In genomic region chr6:3500262-3501001, GRCh38 we compare ENCODE assay signal across 14 cellular contexts. TPM values are rescaled to one million over a fixed set of nuclear protein-coding genes. Genes with fewer than 3 reads are reported as not detected.
DNase-seq lines count a peak whose midpoint lies in the region; ATAC-seq, FAIRE-seq and TF ChIP-seq lines count a peak whose summit lies in the region.
"Had no signal": no experiment of that assay in that cellular context is flagged by ENCODE, and none has a peak within 500 bp of the region (broad histone marks: within the 10 kb centered on the region; RNA-seq: fewer than 3 reads in every experiment).

No MANE protein-coding gene starts in this region.

- DNase-seq in A549 (ENCODE audit: low read depth in 1 of 2, low spot score in 1 of 2) (no peak), HEK293T (ENCODE audit: extremely low spot score) (no peak), amniotic epithelial cell (ENCODE audit: low read depth) (peak; percentile 52), keratinocyte (ENCODE audit: low read depth, low spot score) (peak; percentile 66), activated gamma-delta T cell (lab: John Stamatoyannopoulos, UW) (no peak)
- DNase-seq: activated B cell treated with CpG ODN at 0.5 μM for 24 hours; BE2C; central memory CD4-positive, alpha-beta T cell; ovary had no signal

- H3K27ac ChIP-seq in A549 (peak overlapping the region in 1 of 2 experiments; percentile 56; a peak in 2 of 6 replicates), keratinocyte (ENCODE audit: control insufficient read depth, insufficient read depth, low read length) (peak overlapping the region; percentile 71)
- H3K27ac ChIP-seq: gastroesophageal sphincter, ovary had no signal

- no peak overlapping the region for H2AFZ ChIP-seq in keratinocyte (ENCODE audit: control insufficient read depth, low read length)

- H3K4me2 ChIP-seq in A549 (peak overlapping the region; percentile 39), keratinocyte (ENCODE audit: control insufficient read depth, extremely low read depth, insufficient read depth, low read depth, low read length) (peak overlapping the region; percentile 63)

- 48% methylated on average over 7 of the region's 7 CpGs for WGBS in A549 (ENCODE audit: missing lambda C conversion rate)

- H3K4me3 ChIP-seq in A549 (no peak overlapping the region), keratinocyte (ENCODE audit: control insufficient read depth in 2 of 3, extremely low read depth in 1 of 3, insufficient read depth in 2 of 3, low read depth in 1 of 3, low read length in 3 of 3) (peak overlapping the region in 2 of 3 experiments; percentile 8 to 20)
- H3K4me3 ChIP-seq: gastroesophageal sphincter, ovary had no signal

- dilution Hi-C loops in keratinocyte (cut with MboI; ENCODE audit: extremely low pct_ligation_motif_present, low sequenced_read_pairs) = no loop called here

- H3K9ac ChIP-seq in keratinocyte (ENCODE audit: control insufficient read depth, extremely low read depth, insufficient read depth, low read length) = no peak overlapping the region

- TF ChIP-seq POLR2A in A549 (IDR thresholded peaks at IDR 0.05; ENCODE audit: low read length) = no peak

- ATAC-seq in A549 (no peak), GM19452 (IDR thresholded peaks at IDR 0.05; ENCODE audit: unreplicated experiment) (no peak), HG03439 (IDR thresholded peaks at IDR 0.05; ENCODE audit: unreplicated experiment) (no peak), HG03354 (IDR thresholded peaks at IDR 0.05; ENCODE audit: poor library complexity, severe bottlenecking, unreplicated experiment) (no peak)
- ATAC-seq: gastroesophageal sphincter had no signal

- H4K20me1 ChIP-seq in keratinocyte (ENCODE audit: control insufficient read depth, extremely low read depth, insufficient read depth, low read length) = no peaks in the 10 kb centered on the region

- no peaks in the 10 kb centered on the region for H3K9me3 ChIP-seq in A549
- H3K9me3 ChIP-seq in keratinocyte (ENCODE audit: control insufficient read depth, low read depth, low read length) = no peaks in the 10 kb centered on the region
- H3K9me3 ChIP-seq: BE2C, gastroesophageal sphincter, ovary had no signal

- TF ChIP-seq CTCF in A549 (IDR thresholded peaks at IDR 0.05) (no peak), keratinocyte (optimal IDR thresholded peaks at IDR 0.05 in 1 of 3, IDR thresholded peaks at IDR 0.05 in 1 of 3, conservative IDR thresholded peaks at IDR 0.05 in 1 of 3; ENCODE audit: extremely low read depth in 1 of 3, insufficient read depth in 2 of 3, low read length in 3 of 3) (no peak)

- TF ChIP-seq EP300 in A549 (IDR thresholded peaks at IDR 0.05) = no peak

- H3K79me2 ChIP-seq in keratinocyte (ENCODE audit: control insufficient read depth, insufficient read depth, low read length) = no peaks in the 10 kb centered on the region

- POLR2A ChIA-PET in A549 (lab: Yijun Ruan, JAX) = no interaction called here
- POLR2A ChIA-PET in HEK293T (lab: Yijun Ruan, JAX) = interaction anchor here (0.7 kb wide), 1 partner anchor 1996 kb away, joined by 3 read pairs; no protein-coding TSS in a partner anchor

- no peaks in the 10 kb centered on the region for H3K27me3 ChIP-seq in keratinocyte (ENCODE audit: control insufficient read depth, extremely low read depth, insufficient read depth, low read length)
- H3K27me3 ChIP-seq: BE2C, gastroesophageal sphincter, ovary had no signal

- H3K4me1 ChIP-seq in A549 = peaks cover 16% of the 10 kb centered on the region
- H3K4me1 ChIP-seq in keratinocyte (ENCODE audit: control insufficient read depth, extremely low read depth, insufficient read depth, low read length) = peaks cover 13% of the 10 kb centered on the region
- H3K4me1 ChIP-seq: BE2C, gastroesophageal sphincter had no signal

- FAIRE-seq in A549 (lab: Jason Lieb, UNC) (no peak), keratinocyte (lab: Jason Lieb, UNC) (peak; percentile 43)
- FAIRE-seq: HTR-8/SVneo had no signal

- no peaks in the 10 kb centered on the region for H3K36me3 ChIP-seq in keratinocyte (ENCODE audit: control insufficient read depth in 2 of 2, extremely low read depth in 1 of 2, insufficient read depth in 2 of 2, low read length in 2 of 2)
- H3K36me3 ChIP-seq: BE2C, gastroesophageal sphincter, ovary had no signal

- no peaks in the 10 kb centered on the region for H3K9me1 ChIP-seq in keratinocyte (ENCODE audit: control insufficient read depth, extremely low read depth, insufficient read depth, low read length)

- no peak for TF ChIP-seq RAD21 in A549 (conservative IDR thresholded peaks at IDR 0.05 in 1 of 2, IDR thresholded peaks at IDR 0.05 in 1 of 2)

- CTCF ChIA-PET in A549 (lab: Yijun Ruan, JAX) = interaction anchor here (0.6 kb wide), 1 partner anchor 232 kb away, joined by 3 read pairs; no protein-coding TSS in a partner anchor
- CTCF ChIA-PET in HEK293T (lab: Yijun Ruan, JAX) = interaction anchor here (0.6 to 0.9 kb wide), 4 partner anchors 12 to 68 kb away, joined by 3 to 7 read pairs (median 4); no protein-coding TSS in a partner anchor

TF ChIP-seq in A549, 52 proteins besides CTCF, POLR2A, EP300 and RAD21:
- TF ChIP-seq JUNB (IDR thresholded peaks at IDR 0.05) (peak; percentile 40; the same call in 1 of the 2 replicates), MYC (IDR thresholded peaks at IDR 0.05; ENCODE audit: borderline replicate concordance, low read length) (no peak)
TF ChIP-seq in A549: peak in this region for 1.

TF ChIP-seq in HEK293T, 16 proteins besides CTCF, POLR2A, EP300 and RAD21:
- no peak for TF ChIP-seq ARNT (IDR thresholded peaks at IDR 0.05)
- TF ChIP-seq CTBP1 (IDR thresholded peaks at IDR 0.05; ENCODE audit: borderline replicate concordance) = peak; percentile 11; the same call in 1 of the 2 replicates
- TF ChIP-seq BHLHE40 (IDR thresholded peaks at IDR 0.05; ENCODE audit: borderline replicate concordance) = no peak
- no peak for TF ChIP-seq SUZ12 (IDR thresholded peaks at IDR 0.05)
- TF ChIP-seq LEF1 (IDR thresholded peaks at IDR 0.05; ENCODE audit: borderline replicate concordance) = no peak
- TF ChIP-seq NFRKB (IDR thresholded peaks at IDR 0.05) = no peak
- no peak for TF ChIP-seq FOXA1 (IDR thresholded peaks at IDR 0.05)
- TF ChIP-seq, protein P1, sequence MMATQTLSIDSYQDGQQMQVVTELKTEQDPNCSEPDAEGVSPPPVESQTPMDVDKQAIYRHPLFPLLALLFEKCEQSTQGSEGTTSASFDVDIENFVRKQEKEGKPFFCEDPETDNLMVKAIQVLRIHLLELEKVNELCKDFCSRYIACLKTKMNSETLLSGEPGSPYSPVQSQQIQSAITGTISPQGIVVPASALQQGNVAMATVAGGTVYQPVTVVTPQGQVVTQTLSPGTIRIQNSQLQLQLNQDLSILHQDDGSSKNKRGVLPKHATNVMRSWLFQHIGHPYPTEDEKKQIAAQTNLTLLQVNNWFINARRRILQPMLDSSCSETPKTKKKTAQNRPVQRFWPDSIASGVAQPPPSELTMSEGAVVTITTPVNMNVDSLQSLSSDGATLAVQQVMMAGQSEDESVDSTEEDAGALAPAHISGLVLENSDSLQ (IDR thresholded peaks at IDR 0.05) = no peak
- TF ChIP-seq L3MBTL2 (conservative IDR thresholded peaks at IDR 0.05) = peak; percentile 31
- peak; percentile 78; the same call in 1 of the 2 replicates for TF ChIP-seq ZNF384 (IDR thresholded peaks at IDR 0.05)
- TF ChIP-seq TARDBP (IDR thresholded peaks at IDR 0.05) = no peak
TF ChIP-seq in HEK293T: peak in this region for 3.

RNA-seq across cellular contexts. Expression of gene SLC22A23, which starts 43.6 kb away (rescaled TPM):
- polyA plus RNA-seq in A549 (2011; rRNA removed) (4.4 and 9.3 TPM in 2 replicates), A549 (2017; fragmentation: RNase III; extraction: RNeasy Plus Mini Kit Qiagen cat#74134 plus additional on column Dnase treatment) (5.1 to 6.3 TPM (median 6.2 TPM) in 3 replicates), keratinocyte (3.2 to 7.5 TPM (median 4.3 TPM) in 3 replicates)
- polyA plus RNA-seq in A549 (2012; cell fraction: cytosol; rRNA removed) = 3.0 and 3.9 TPM in 2 replicates
- polyA plus RNA-seq in A549 (2012; cell fraction: nucleus; rRNA removed) = 5.0 and 7.8 TPM in 2 replicates
- 11.4 and 14.7 TPM in 2 replicates for polyA minus RNA-seq in A549 (2011; rRNA and poly(A)+ RNA removed)
- 6.9 TPM for polyA plus RNA-seq in keratinocyte (2011; ENCODE audit: low read depth)
- polyA plus RNA-seq in keratinocyte (2011; cell fraction: cytosol; rRNA removed) = 6.1 and 9.0 TPM in 2 replicates
- polyA plus RNA-seq in keratinocyte (2011; cell fraction: nucleus; rRNA removed) = 21.3 and 28.8 TPM in 2 replicates
- polyA plus RNA-seq in keratinocyte (2012; ENCODE audit: low replicate concordance) = 7.4 and 15.4 TPM in 2 replicates
- 20.6 to 28.2 TPM (median 22.4 TPM) in 3 replicates for polyA minus RNA-seq in keratinocyte
- polyA minus RNA-seq in keratinocyte (2011; cell fraction: cytosol; rRNA and poly(A)+ RNA removed) = 18.4 TPM
- 28.7 and 47.2 TPM in 2 replicates for polyA minus RNA-seq in keratinocyte (2011; cell fraction: nucleus; rRNA and poly(A)+ RNA removed)

Comparison
In these comparisons a context has a peak if more than half of its experiments do, and no peak if none do; other contexts are left out.
1. DNase-seq: peak in amniotic epithelial cell (single experiment) and keratinocyte (single experiment); none in A549 (0 of 2), HEK293T (single experiment) and activated gamma-delta T cell (single experiment).